ENCODE assay signal across 15 cellular contexts in genomic region chr6:116073765-116074450, GRCh38. TPM values are rescaled to one million over a fixed set of nuclear protein-coding genes. Genes with fewer than 3 reads are reported as not detected.
DNase-seq lines count a peak whose midpoint lies in the region; TF ChIP-seq lines count a peak whose summit lies in the region.
"Had no signal": no experiment of that assay in that cellular context is flagged by ENCODE, and none has a peak within 500 bp of the region (broad histone marks: within the 10 kb centered on the region; RNA-seq: fewer than 3 reads in every experiment).

No MANE protein-coding gene starts in this region.

- H3K4me3 ChIP-seq in epithelial cell of esophagus (ENCODE audit: low read length): no peak overlapping the region
- H3K4me3 ChIP-seq: heart left ventricle had no signal

- DNase-seq in GM04504 (ENCODE audit: low read depth) (peak; percentile 38), NCI-H774 (lab: John Stamatoyannopoulos, UW) (peak; percentile 44), epithelial cell of esophagus (ENCODE audit: low read depth) (peak; percentile 88), renal cortical epithelial cell (ENCODE audit: low read depth) (peak; percentile 93), GM20000 (ENCODE audit: low spot score) (no peak), NCI-H2227 (lab: John Stamatoyannopoulos, UW; ENCODE audit: unreplicated experiment) (no peak), HuH-7 (ENCODE audit: low spot score) (no peak)
- DNase-seq: activated CD4-positive, alpha-beta T cell treated with anti-CD3 and anti-CD28 coated beads, Interleukin-2, amount 50 U/mL, for 1 hour; activated naive CD4-positive, alpha-beta T cell; heart left ventricle; NCI-H1092; stimulated activated CD4-positive, alpha-beta T cell treated with anti-CD3 and anti-CD28 coated beads, Interleukin-1b, Interleukin-23, amount 100 ng/mL, for 48 hours; stimulated activated naive CD4-positive, alpha-beta T cell; T-helper 17 cell had no signal

- TF ChIP-seq CTCF in epithelial cell of esophagus (IDR thresholded peaks at IDR 0.05; ENCODE audit: insufficient read depth, low read depth, low read length, missing control alignments) (no peak), GM20000 (IDR thresholded peaks at IDR 0.05; ENCODE audit: extremely low read depth, missing control alignments) (no peak)

RNA-seq across cellular contexts. Expression of gene FRK, which starts 13.2 kb away (rescaled TPM):
- total RNA-seq in renal cortical epithelial cell: 21.7 and 44.4 TPM in 2 replicates

RNA-seq across cellular contexts. Expression of gene NT5DC1, which starts 26.7 kb away (rescaled TPM):
- total RNA-seq in renal cortical epithelial cell: 8.3 and 12.3 TPM in 2 replicates

RNA-seq across cellular contexts. Expression of gene COL10A1, which starts 52.0 kb away (rescaled TPM):
- total RNA-seq in renal cortical epithelial cell: not detected in 2 replicates
- total RNA-seq: lung microvascular endothelial cell had no signal

Comparison
In these comparisons a context has a peak if more than half of its experiments do, and no peak if none do; other contexts are left out.
1. DNase-seq: peak in GM04504 (single experiment), NCI-H774 (single experiment), epithelial cell of esophagus (single experiment) and renal cortical epithelial cell (single experiment); none in GM20000 (single experiment), NCI-H2227 (single experiment) and HuH-7 (single experiment).